9 cellular contexts compared by ENCODE assay signal in the genomic region with DNA sequence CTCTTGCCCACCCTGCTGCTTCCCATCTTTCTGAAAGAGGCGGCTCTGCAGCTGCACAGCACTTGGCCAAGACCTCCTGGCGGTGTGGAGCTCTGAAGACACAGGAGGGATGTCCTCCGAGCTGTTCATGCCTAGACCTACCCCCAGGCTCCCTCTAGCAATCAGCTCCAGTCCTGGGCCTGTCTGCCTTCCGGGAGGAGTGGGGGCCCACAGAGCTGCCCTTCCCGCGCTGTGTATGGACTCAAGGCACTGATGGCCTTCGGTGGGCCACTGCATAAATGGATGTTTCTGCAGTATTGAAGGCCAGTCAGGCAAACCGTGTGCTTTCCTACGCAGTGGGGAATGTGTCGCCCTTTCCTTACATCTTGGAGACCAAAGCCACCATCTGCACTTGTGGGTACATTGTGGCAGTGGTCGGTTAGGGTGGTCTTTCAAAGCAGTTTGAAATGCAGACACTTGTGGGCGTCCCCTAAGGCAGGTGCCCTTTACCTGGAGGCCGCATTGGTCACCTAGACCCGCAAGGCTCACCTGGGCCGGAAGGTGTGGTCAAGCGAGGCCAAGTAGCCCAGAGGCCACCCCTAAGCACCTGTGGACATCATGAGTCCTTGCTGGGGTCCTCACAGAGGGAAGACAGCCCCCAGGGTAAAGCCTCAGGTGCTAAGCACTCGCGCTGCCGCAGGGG. TPM values are rescaled to one million over a fixed set of nuclear protein-coding genes. Genes with fewer than 3 reads are reported as not detected.
A peak's percentile ranks its signal among the peaks of the same experiment; 100 is the strongest.
DNase-seq lines count a peak whose midpoint lies in the region; ATAC-seq and TF ChIP-seq lines count a peak whose summit lies in the region.
"Had no signal": no experiment of that assay in that cellular context is flagged by ENCODE, and none has a peak within 500 bp of the region (broad histone marks: within the 10 kb centered on the region; RNA-seq: fewer than 3 reads in every experiment).

No MANE protein-coding gene starts in this region.

- no peaks in the 10 kb centered on the region for H3K9me3 Mint-ChIP-seq in CD4-positive, alpha-beta memory T cell
- peaks cover 2% of the 10 kb centered on the region for H3K9me3 Mint-ChIP-seq in neural crest cell

- DNase-seq in CD4-positive, alpha-beta memory T cell: no peak
- DNase-seq in MG63 (no peak), neural crest cell (ENCODE audit: low read depth, low spot score) (no peak), NCI-H187 treated with DMSO at 0.1 percent for 48 hours (lab: John Stamatoyannopoulos, UW) (no peak), NCI-H1048 (lab: John Stamatoyannopoulos, UW) (no peak)
- DNase-seq in effector memory CD4-positive, alpha-beta T cell: no peak

- no peaks in the 10 kb centered on the region for H3K9me3 ChIP-seq in CD4-positive, alpha-beta memory T cell (ENCODE audit: control insufficient read depth in 1 of 2, low read length in 2 of 2)
- H3K9me3 ChIP-seq in MG63: peaks cover 8% of the 10 kb centered on the region
- no peaks in the 10 kb centered on the region for H3K9me3 ChIP-seq in effector memory CD4-positive, alpha-beta T cell (ENCODE audit: control insufficient read depth, low read length)

- intact Hi-C loops in CD4-positive, alpha-beta memory T cell (cut with micrococcal nuclease): loop anchor here (5.0 kb wide), 1 partner anchor 1364 kb away; the partner anchor contains the start of gene CFAP410

- peak overlapping the region; percentile 69 to 92 (median 81) for H3K4me3 Mint-ChIP-seq in CD4-positive, alpha-beta memory T cell
- H3K4me3 Mint-ChIP-seq in neural crest cell: peak overlapping the region; percentile 85

- POLR2A ChIA-PET in CD4-positive, alpha-beta memory T cell (lab: Charles Lee; ENCODE audit: partially characterized antibody): interaction anchor here (0.7 to 2.7 kb wide), 10 partner anchors 17 to 1684 kb away, joined by 3 to 35 read pairs (median 4); partner anchors contain the start of genes CFAP410, KRTAP12-3, NDUFV3 and RRP1

- H3K27ac Mint-ChIP-seq in CD4-positive, alpha-beta memory T cell: peak overlapping the region; percentile 88 to 93 (median 91)
- H3K27ac Mint-ChIP-seq in neural crest cell (ENCODE audit: unreplicated experiment): no peak overlapping the region

- CTCF ChIA-PET in CD4-positive, alpha-beta memory T cell (lab: Charles Lee; ENCODE audit: partially characterized antibody): no interaction called here

- H3K4me3 ChIP-seq in CD4-positive, alpha-beta memory T cell (ENCODE audit: low read length in 2 of 2): peak overlapping the region; percentile 51 to 94
- peak overlapping the region; percentile 58 for H3K4me3 ChIP-seq in MG63
- peak overlapping the region; percentile 56 for H3K4me3 ChIP-seq in effector memory CD4-positive, alpha-beta T cell (ENCODE audit: insufficient read depth, low read depth, low read length, poor library complexity, severe bottlenecking)

- ATAC-seq in GM19452 (IDR thresholded peaks at IDR 0.05; ENCODE audit: unreplicated experiment) (no peak), HG03159 (IDR thresholded peaks at IDR 0.05; ENCODE audit: unreplicated experiment) (no peak)

- H3K27me3 ChIP-seq in CD4-positive, alpha-beta memory T cell (ENCODE audit: insufficient read depth, low read length): no peaks in the 10 kb centered on the region
- no peaks in the 10 kb centered on the region for H3K27me3 ChIP-seq in MG63
- no peaks in the 10 kb centered on the region for H3K27me3 ChIP-seq in effector memory CD4-positive, alpha-beta T cell (replicated peaks; ENCODE audit: control insufficient read depth, insufficient read depth, low read length, poor library complexity, severe bottlenecking)

- H3K36me3 Mint-ChIP-seq in CD4-positive, alpha-beta memory T cell: peaks cover 0 to 9% of the 10 kb centered on the region in 2 donors
- H3K36me3 Mint-ChIP-seq in neural crest cell (ENCODE audit: low read depth): peaks cover 18% of the 10 kb centered on the region

- peaks cover 25% of the 10 kb centered on the region for H3K4me1 ChIP-seq in CD4-positive, alpha-beta memory T cell (ENCODE audit: insufficient read depth, low read length)
- peaks cover 16% of the 10 kb centered on the region for H3K4me1 ChIP-seq in effector memory CD4-positive, alpha-beta T cell (ENCODE audit: control insufficient read depth, insufficient read depth, low read length, poor library complexity, severe bottlenecking)

- no peaks in the 10 kb centered on the region for H3K36me3 ChIP-seq in CD4-positive, alpha-beta memory T cell (ENCODE audit: insufficient read depth, low read length)
- H3K36me3 ChIP-seq in MG63: peaks cover 27% of the 10 kb centered on the region
- no peaks in the 10 kb centered on the region for H3K36me3 ChIP-seq in effector memory CD4-positive, alpha-beta T cell (ENCODE audit: control insufficient read depth, insufficient read depth, low read length)

- H3K27ac ChIP-seq in CD4-positive, alpha-beta memory T cell (ENCODE audit: low read depth, low read length): peak overlapping the region; percentile 91
- H3K27ac ChIP-seq in effector memory CD4-positive, alpha-beta T cell (ENCODE audit: insufficient read depth, low read length, poor library complexity, severe bottlenecking): peak overlapping the region; percentile 85

- H3K27me3 Mint-ChIP-seq in CD4-positive, alpha-beta memory T cell: no peaks in the 10 kb centered on the region
- H3K27me3 Mint-ChIP-seq in neural crest cell (ENCODE audit: low read depth): no peaks in the 10 kb centered on the region

- peaks cover 14 to 42% (median 26%) of the 10 kb centered on the region in 4 donors for H3K4me1 Mint-ChIP-seq in CD4-positive, alpha-beta memory T cell
- H3K4me1 Mint-ChIP-seq in neural crest cell: peaks cover 18% of the 10 kb centered on the region

- TF ChIP-seq CTCF in neural crest cell (conservative IDR thresholded peaks at IDR 0.05): no peak

RNA-seq across cellular contexts. Expression of gene PKNOX1, which starts 0.9 kb away (rescaled TPM):
- 10 to 100 TPM; 21.5 to 24.8 TPM for total RNA-seq in CD4-positive, alpha-beta memory T cell
- 10 to 100 TPM; 17.8 to 25.0 TPM for polyA plus RNA-seq in CD4-positive, alpha-beta memory T cell
- total RNA-seq in MG63 (2014; rRNA removed; shearing (Covaris generic); ENCODE audit: low replicate concordance): 29.6 and 35.9 TPM in 2 replicates
- total RNA-seq in neural crest cell: 13.6 and 19.3 TPM in 2 replicates

RNA-seq across cellular contexts. Expression of gene ERVH48-1, which starts 48.0 kb away (rescaled TPM):
- total RNA-seq in CD4-positive, alpha-beta memory T cell: not detected
- polyA plus RNA-seq in CD4-positive, alpha-beta memory T cell: not detected
- total RNA-seq in MG63 (2014; rRNA removed; shearing (Covaris generic); ENCODE audit: low replicate concordance): not detected in 2 replicates
- not detected in 2 replicates for total RNA-seq in neural crest cell
- total RNA-seq: HT1080 had no signal
